In genomic region chr14:52369305-52369781, GRCh38 we compare ENCODE assay signal across 21 cellular contexts. TPM values are rescaled to one million over a fixed set of nuclear protein-coding genes. Genes with fewer than 3 reads are reported as not detected.
DNase-seq lines count a peak whose midpoint lies in the region; ATAC-seq, FAIRE-seq and TF ChIP-seq lines count a peak whose summit lies in the region.
"Had no signal": no experiment of that assay in that cellular context is flagged by ENCODE, and none has a peak within 500 bp of the region (broad histone marks: within the 10 kb centered on the region; RNA-seq: fewer than 3 reads in every experiment).

No MANE protein-coding gene starts in this region.

- H3K36me3 ChIP-seq in SK-N-SH (replicated peaks in 1 of 2; ENCODE audit: control insufficient read depth in 1 of 2, insufficient read depth in 2 of 2, low read length in 1 of 2), result no peaks in the 10 kb centered on the region
- H3K36me3 ChIP-seq: ovary, WERI-Rb-1 had no signal

- H3F3A ChIP-seq in SK-N-SH (replicated peaks; ENCODE audit: insufficient read depth), result no peaks in the 10 kb centered on the region

- H3K9me3 ChIP-seq in SK-N-SH, result no peaks in the 10 kb centered on the region
- H3K9me3 ChIP-seq: ovary had no signal

- in situ Hi-C loops in astrocyte of the spinal cord (cut with HindIII; ENCODE audit: low sequenced_read_pairs), result no loop called here

- peak overlapping the region; percentile 43; the same call in 1 of the 2 replicates for H2AFZ ChIP-seq in SK-N-SH (ENCODE audit: low read depth)

- no peak overlapping the region for H3K27ac ChIP-seq in SK-N-SH (ENCODE audit: low read depth in 2 of 2, low read length in 1 of 2)
- H3K27ac ChIP-seq: 22Rv1, ovary, WERI-Rb-1 had no signal

- CTCF ChIA-PET in SK-N-SH (lab: Yijun Ruan, JAX), result no interaction called here

- H3K4me3 ChIP-seq in SK-N-SH (ENCODE audit: low read depth in 2 of 2, low read length in 1 of 2) (no peak overlapping the region), astrocyte of the spinal cord (ENCODE audit: low read depth, low read length) (no peak overlapping the region)
- H3K4me3 ChIP-seq: ovary had no signal

- DNase-seq in SK-N-SH (no peak), astrocyte of the spinal cord (ENCODE audit: low read depth, low spot score) (peak; percentile 62), left cardiac atrium (peak; percentile 38), urothelium cell line (ENCODE audit: low spot score) (peak; percentile 86), NCI-H1417 treated with DMSO at 0.1 percent for 48 hours (lab: John Stamatoyannopoulos, UW) (no peak), SK-N-DZ (ENCODE audit: low spot score) (no peak)
- DNase-seq: activated effector memory CD4-positive, alpha-beta T cell treated with anti-CD3 and anti-CD28 coated beads, Interleukin-2, amount 50 U/mL, for 16 hours; COR-L47; GDM1; Kasumi-1; kidney; NCI-H146; NCI-H524 treated with DMSO at 0.1 percent for 48 hours; OCI-M1; stimulated activated naive CD8-positive, alpha-beta T cell treated with anti-CD3 and anti-CD28 coated beads, Interleukin-15, amount 100 ng/mL, for 72 hours; SW 1271; WERI-Rb-1 had no signal

- TF ChIP-seq RAD21 in SK-N-SH (IDR thresholded peaks at IDR 0.05; ENCODE audit: low read length), result no peak

- WGBS in SK-N-SH (ENCODE audit: low lambda C conversion rate), result 40% methylated on average over 3 of the region's 3 CpGs

- intact Hi-C loops in left cardiac atrium (cut with DNase I), result no loop called here

- no peak overlapping the region for H3K4me2 ChIP-seq in SK-N-SH

- H3K9ac ChIP-seq in SK-N-SH, result no peak overlapping the region

- TF ChIP-seq CTCF in SK-N-SH (IDR thresholded peaks at IDR 0.05) (no peak), astrocyte of the spinal cord (IDR thresholded peaks at IDR 0.05; ENCODE audit: low read depth, low read length) (no peak)

- no peak for ATAC-seq in SK-N-SH treated with all-trans-retinoic acid at 6 μM for 48 hours
- peak; percentile 8 to 90 for ATAC-seq in left cardiac atrium
- ATAC-seq in GM18868 (IDR thresholded peaks at IDR 0.05; ENCODE audit: unreplicated experiment), result no peak
- ATAC-seq: stimulated activated naive CD8-positive, alpha-beta T cell treated with anti-CD3 and anti-CD28 coated beads, Interleukin-15, amount 100 ng/mL, for 72 hours had no signal

- H4K20me1 ChIP-seq in SK-N-SH (ENCODE audit: insufficient read depth), result no peaks in the 10 kb centered on the region

- H3K4me1 ChIP-seq in SK-N-SH (ENCODE audit: control insufficient read depth in 1 of 2, insufficient read depth in 2 of 2, low read depth in 1 of 2, low read length in 1 of 2), result no peaks in the 10 kb centered on the region

- no peak for TF ChIP-seq EP300 in SK-N-SH (IDR thresholded peaks at IDR 0.05; ENCODE audit: borderline replicate concordance in 1 of 2, low read depth in 1 of 2, low read length in 1 of 2)

- H3K27me3 ChIP-seq in SK-N-SH (ENCODE audit: insufficient read depth), result no peaks in the 10 kb centered on the region
- H3K27me3 ChIP-seq: ovary had no signal

- H3K79me2 ChIP-seq in SK-N-SH (ENCODE audit: insufficient read depth), result no peaks in the 10 kb centered on the region

- POLR2A ChIA-PET in SK-N-SH (lab: Yijun Ruan, JAX), result no interaction called here

- FAIRE-seq in urothelium cell line (lab: Jason Lieb, UNC), result peak; percentile 97
- FAIRE-seq: kidney had no signal

- H3K9me2 ChIP-seq in SK-N-SH, result no peaks in the 10 kb centered on the region

TF ChIP-seq in SK-N-SH, 30 proteins besides CTCF, POLR2A, EP300 and RAD21:
- no peak for TF ChIP-seq YY1 (IDR thresholded peaks at IDR 0.05; ENCODE audit: low read depth)
- TF ChIP-seq NFIC (IDR thresholded peaks at IDR 0.05; ENCODE audit: borderline replicate concordance), result no peak
- no peak for TF ChIP-seq MEF2A (IDR thresholded peaks at IDR 0.05; ENCODE audit: borderline replicate concordance, low read depth)
- TF ChIP-seq NRF1 (IDR thresholded peaks at IDR 0.05; ENCODE audit: low read depth, low read length), result no peak
- TF ChIP-seq RCOR1 (IDR thresholded peaks at IDR 0.05; ENCODE audit: low read length), result no peak
- TF ChIP-seq USF1 (IDR thresholded peaks at IDR 0.05; ENCODE audit: borderline replicate concordance, low read depth), result no peak
- no peak for TF ChIP-seq TCF12 (IDR thresholded peaks at IDR 0.05)

TF ChIP-seq in SK-N-SH treated with all-trans-retinoic acid at 6 μM for 48 hours, 23 proteins besides CTCF, POLR2A, EP300 and RAD21:
- no peak for TF ChIP-seq CREB5 (CRISPR knock-in tag; IDR thresholded peaks at IDR 0.05; ENCODE audit: low read depth)
- no peak for TF ChIP-seq SNAI2 (CRISPR knock-in tag; IDR thresholded peaks at IDR 0.05)
- no peak for TF ChIP-seq PATZ1 (CRISPR knock-in tag; IDR thresholded peaks at IDR 0.05; ENCODE audit: borderline replicate concordance)
- TF ChIP-seq ZNF70 (CRISPR knock-in tag; IDR thresholded peaks at IDR 0.05), result no peak
- no peak for TF ChIP-seq TOX (CRISPR knock-in tag; IDR thresholded peaks at IDR 0.05; ENCODE audit: borderline replicate concordance)
- TF ChIP-seq BACH2 (CRISPR knock-in tag; IDR thresholded peaks at IDR 0.05; ENCODE audit: borderline replicate concordance), result no peak

RNA-seq across cellular contexts. Expression of gene PTGER2, which starts 55.2 kb away (rescaled TPM):
- polyA plus RNA-seq in SK-N-SH (2012; rRNA removed), result 0.67 and 1.0 TPM in 2 replicates
- polyA plus RNA-seq in SK-N-SH (2012; cell fraction: cytosol; rRNA removed), result 1.1 and 1.2 TPM in 2 replicates
- polyA plus RNA-seq in SK-N-SH (2012; cell fraction: nucleus; rRNA removed), result 0.36 and 0.40 TPM in 2 replicates
- 1 to 10 TPM; 2.3 to 2.4 TPM for total RNA-seq in left cardiac atrium
- polyA plus RNA-seq in SK-N-DZ (2014; cell fraction: cytosol; rRNA removed), result 4.4 and 5.1 TPM in 2 replicates
- polyA plus RNA-seq in SK-N-DZ (2014; cell fraction: nucleus; rRNA removed), result 2.1 and 2.8 TPM in 2 replicates

Comparison
In these comparisons a context has a peak if more than half of its experiments do, and no peak if none do; other contexts are left out.
1. DNase-seq: peak in astrocyte of the spinal cord (single experiment), left cardiac atrium (single experiment) and urothelium cell line (single experiment); none in SK-N-SH (single experiment), NCI-H1417 treated with DMSO at 0.1 percent for 48 hours (single experiment) and SK-N-DZ (single experiment).
2. ATAC-seq: peak in left cardiac atrium (2 of 2); none in SK-N-SH treated with all-trans-retinoic acid at 6 μM for 48 hours (single experiment) and GM18868 (single experiment).